ENCODE assay signal across 16 cellular contexts in the genomic region with DNA sequence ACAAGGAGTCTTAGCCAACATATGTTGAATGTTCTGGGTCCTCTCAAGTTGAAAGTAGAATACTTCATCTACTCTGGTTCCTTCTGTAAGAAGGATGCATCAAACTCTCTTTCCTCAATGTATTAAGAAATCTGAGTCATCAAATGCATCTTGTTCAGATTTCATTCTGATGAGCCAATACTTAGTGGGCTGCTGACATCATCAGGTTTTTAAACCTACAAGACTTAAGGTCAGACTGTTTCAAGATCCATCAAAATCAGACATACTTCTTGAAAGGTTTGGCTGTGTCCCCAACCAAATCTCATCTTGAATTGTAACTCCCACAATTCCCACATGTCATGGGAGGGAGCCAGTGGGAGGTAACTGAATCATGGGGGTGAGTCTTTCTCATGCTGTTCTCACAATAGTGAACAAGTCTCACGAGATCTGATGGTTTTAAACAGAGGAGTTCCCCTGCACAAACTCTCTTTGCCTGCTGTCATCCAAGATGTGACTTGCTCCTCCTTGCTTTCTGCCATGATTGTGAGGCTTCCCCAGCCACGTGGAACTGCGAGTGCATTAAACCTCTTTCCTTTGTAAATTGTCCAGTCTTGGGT.
DNase-seq lines count a peak whose midpoint lies in the region; ATAC-seq and TF ChIP-seq lines count a peak whose summit lies in the region.
"Had no signal": no experiment of that assay in that cellular context is flagged by ENCODE, and none has a peak within 500 bp of the region (broad histone marks: within the 10 kb centered on the region; RNA-seq: fewer than 3 reads in every experiment).

No MANE protein-coding gene starts in this region.

- peaks cover 48% of the 10 kb centered on the region for H3K36me3 Mint-ChIP-seq in activated CD8-positive, alpha-beta T cell treated with anti-CD3 and anti-CD28 coated beads for 36 hours (ENCODE audit: low read depth)
- peaks cover 50% of the 10 kb centered on the region for H3K36me3 Mint-ChIP-seq in activated CD8-positive, alpha-beta T cell treated with anti-CD3 and anti-CD28 coated beads, Interleukin-2, amount 10 ng/mL, durations not matched to agents 7 days and 5 days (ENCODE audit: low read depth)

- H3K4me3 ChIP-seq in MG63 (no peak overlapping the region), astrocyte of the spinal cord (ENCODE audit: low read depth, low read length) (no peak overlapping the region), osteoblast (ENCODE audit: insufficient read depth, low read length) (no peak overlapping the region), mucosa of descending colon (no peak overlapping the region)
- H3K4me3 ChIP-seq: smooth muscle cell had no signal

- no peaks in the 10 kb centered on the region for H3K79me2 ChIP-seq in osteoblast (ENCODE audit: insufficient read depth, low read length)

- no peak overlapping the region for H2AFZ ChIP-seq in osteoblast (ENCODE audit: low read length)

- H3K27ac ChIP-seq in osteoblast (ENCODE audit: low read depth, low read length) = peak overlapping the region; percentile 56

- POLR2A ChIA-PET in activated CD8-positive, alpha-beta T cell treated with anti-CD3 and anti-CD28 coated beads for 36 hours (lab: Charles Lee) = no interaction called here
- POLR2A ChIA-PET in activated CD8-positive, alpha-beta T cell treated with anti-CD3 and anti-CD28 coated beads, Interleukin-2, amount 10 ng/mL, durations not matched to agents 7 days and 5 days (lab: Charles Lee) = no interaction called here

- ATAC-seq in activated CD8-positive, alpha-beta T cell treated with anti-CD3 and anti-CD28 coated beads for 36 hours = peak; percentile 88
- ATAC-seq in activated CD8-positive, alpha-beta T cell treated with anti-CD3 and anti-CD28 coated beads, Interleukin-2, amount 10 ng/mL, durations not matched to agents 7 days and 5 days = no peak
- no peak for ATAC-seq in mucosa of descending colon
- ATAC-seq: stimulated activated naive B cell treated with anti-CD40 and anti-IgM and Interleukin-4, amounts not matched to agents 10 μg/mL and 1 μg/mL and 100 μg/mL, for 72 hours had no signal

- intact Hi-C loops in activated CD8-positive, alpha-beta T cell treated with anti-CD3 and anti-CD28 coated beads for 36 hours (cut with micrococcal nuclease) = no loop called here
- intact Hi-C loops in posterior cingulate gyrus (cut with DNase I) (no loop called here), mucosa of descending colon (cut with DNase I, micrococcal nuclease) (no loop called here)

- H3K4me1 Mint-ChIP-seq in activated CD8-positive, alpha-beta T cell treated with anti-CD3 and anti-CD28 coated beads for 36 hours (ENCODE audit: low read depth) = peaks cover 35% of the 10 kb centered on the region
- peaks cover 17% of the 10 kb centered on the region for H3K4me1 Mint-ChIP-seq in activated CD8-positive, alpha-beta T cell treated with anti-CD3 and anti-CD28 coated beads, Interleukin-2, amount 10 ng/mL, durations not matched to agents 7 days and 5 days (ENCODE audit: low read depth)

- H3K27ac Mint-ChIP-seq in activated CD8-positive, alpha-beta T cell treated with anti-CD3 and anti-CD28 coated beads for 36 hours = peak overlapping the region; percentile 60
- H3K27ac Mint-ChIP-seq in activated CD8-positive, alpha-beta T cell treated with anti-CD3 and anti-CD28 coated beads, Interleukin-2, amount 10 ng/mL, durations not matched to agents 7 days and 5 days = no peak overlapping the region
- H3K27ac Mint-ChIP-seq: B cell; mesothelial cell of epicardium; stimulated activated naive B cell treated with anti-CD40 and anti-IgM and Interleukin-4, amounts not matched to agents 10 μg/mL and 1 μg/mL and 100 μg/mL, for 72 hours had no signal

- H4K20me1 ChIP-seq in osteoblast (ENCODE audit: insufficient read depth, low read length) = no peaks in the 10 kb centered on the region

- H3K4me2 ChIP-seq in osteoblast (ENCODE audit: insufficient read depth, low read length) = no peak overlapping the region
- H3K4me2 ChIP-seq: smooth muscle cell had no signal

- in situ Hi-C loops in astrocyte of the spinal cord (cut with HindIII; ENCODE audit: low sequenced_read_pairs) = no loop called here

- H3K9me3 ChIP-seq in MG63 (no peaks in the 10 kb centered on the region), osteoblast (ENCODE audit: low read depth, low read length) (no peaks in the 10 kb centered on the region), mucosa of descending colon (no peaks in the 10 kb centered on the region)

- peak; percentile 25 for DNase-seq in activated CD8-positive, alpha-beta T cell treated with anti-CD3 and anti-CD28 coated beads for 36 hours
- DNase-seq in activated CD8-positive, alpha-beta T cell treated with anti-CD3 and anti-CD28 coated beads, Interleukin-2, amount 10 ng/mL, durations not matched to agents 7 days and 5 days = no peak
- DNase-seq in MG63 (peak; percentile 12), astrocyte of the spinal cord (ENCODE audit: low read depth, low spot score) (peak; percentile 86), osteoblast (ENCODE audit: insufficient read length, low spot score, missing footprints) (peak; percentile 78), posterior cingulate gyrus (no peak), OCI-M1 (lab: John Stamatoyannopoulos, UW) (no peak), mucosa of descending colon (no peak)
- DNase-seq: activated CD4-positive, CD25-positive, alpha-beta regulatory T cell; caudate nucleus; head of caudate nucleus; NCI-H187; stimulated activated naive B cell treated with anti-CD40 and anti-IgM and Interleukin-4, amounts not matched to agents 10 μg/mL and 1 μg/mL and 100 μg/mL, for 72 hours had no signal

- H3K9me3 Mint-ChIP-seq in activated CD8-positive, alpha-beta T cell treated with anti-CD3 and anti-CD28 coated beads for 36 hours = no peaks in the 10 kb centered on the region
- H3K9me3 Mint-ChIP-seq in activated CD8-positive, alpha-beta T cell treated with anti-CD3 and anti-CD28 coated beads, Interleukin-2, amount 10 ng/mL, durations not matched to agents 7 days and 5 days (ENCODE audit: insufficient read depth) = no peaks in the 10 kb centered on the region
- H3K9me3 Mint-ChIP-seq: stimulated activated naive B cell treated with anti-CD40 and anti-IgM and Interleukin-4, amounts not matched to agents 10 μg/mL and 1 μg/mL and 100 μg/mL, for 72 hours had no signal

- no peak overlapping the region for H3K4me3 Mint-ChIP-seq in activated CD8-positive, alpha-beta T cell treated with anti-CD3 and anti-CD28 coated beads for 36 hours
- no peak overlapping the region for H3K4me3 Mint-ChIP-seq in activated CD8-positive, alpha-beta T cell treated with anti-CD3 and anti-CD28 coated beads, Interleukin-2, amount 10 ng/mL, durations not matched to agents 7 days and 5 days
- H3K4me3 Mint-ChIP-seq: B cell; mesothelial cell of epicardium; stimulated activated naive B cell treated with anti-CD40 and anti-IgM and Interleukin-4, amounts not matched to agents 10 μg/mL and 1 μg/mL and 100 μg/mL, for 72 hours had no signal

- H3K27me3 ChIP-seq in MG63 = no peaks in the 10 kb centered on the region
- H3K27me3 ChIP-seq in osteoblast (ENCODE audit: insufficient read depth, low read length) = no peaks in the 10 kb centered on the region

- H3K27me3 Mint-ChIP-seq in activated CD8-positive, alpha-beta T cell treated with anti-CD3 and anti-CD28 coated beads for 36 hours = no peaks in the 10 kb centered on the region
- no peaks in the 10 kb centered on the region for H3K27me3 Mint-ChIP-seq in activated CD8-positive, alpha-beta T cell treated with anti-CD3 and anti-CD28 coated beads, Interleukin-2, amount 10 ng/mL, durations not matched to agents 7 days and 5 days (ENCODE audit: low read depth)
- H3K27me3 Mint-ChIP-seq: B cell; stimulated activated naive B cell treated with anti-CD40 and anti-IgM and Interleukin-4, amounts not matched to agents 10 μg/mL and 1 μg/mL and 100 μg/mL, for 72 hours had no signal

- H3K4me1 ChIP-seq in osteoblast (ENCODE audit: insufficient read depth, low read length) (peaks cover 8% of the 10 kb centered on the region), mucosa of descending colon (ENCODE audit: low read depth) (no peaks in the 10 kb centered on the region)

- peaks cover 32% of the 10 kb centered on the region for H3K36me3 ChIP-seq in MG63
- H3K36me3 ChIP-seq in osteoblast (ENCODE audit: insufficient read depth, low read length) = no peaks in the 10 kb centered on the region
- H3K36me3 ChIP-seq in mucosa of descending colon (ENCODE audit: low read depth) = no peaks in the 10 kb centered on the region

- no peak for TF ChIP-seq CTCF in activated CD8-positive, alpha-beta T cell treated with anti-CD3 and anti-CD28 coated beads for 36 hours (IDR thresholded peaks at IDR 0.05)
- TF ChIP-seq CTCF in astrocyte of the spinal cord (IDR thresholded peaks at IDR 0.05; ENCODE audit: low read depth, low read length) (no peak), osteoblast (IDR thresholded peaks at IDR 0.05; ENCODE audit: extremely low read depth, low read depth, low read length) (no peak), mucosa of descending colon (IDR thresholded peaks at IDR 0.05) (no peak)

- CTCF ChIA-PET in activated CD8-positive, alpha-beta T cell treated with anti-CD3 and anti-CD28 coated beads for 36 hours (lab: Charles Lee) = no interaction called here
- CTCF ChIA-PET in activated CD8-positive, alpha-beta T cell treated with anti-CD3 and anti-CD28 coated beads, Interleukin-2, amount 10 ng/mL, durations not matched to agents 7 days and 5 days (lab: Charles Lee) = no interaction called here

Comparison
In these comparisons a context has a peak if more than half of its experiments do, and no peak if none do; other contexts are left out.
1. DNase-seq: peak in activated CD8-positive, alpha-beta T cell treated with anti-CD3 and anti-CD28 coated beads for 36 hours (single experiment), MG63 (single experiment), astrocyte of the spinal cord (single experiment) and osteoblast (single experiment); none in activated CD8-positive, alpha-beta T cell treated with anti-CD3 and anti-CD28 coated beads, Interleukin-2, amount 10 ng/mL, durations not matched to agents 7 days and 5 days (single experiment), posterior cingulate gyrus (0 of 10), OCI-M1 (single experiment) and mucosa of descending colon (0 of 3).